In the genomic region with DNA sequence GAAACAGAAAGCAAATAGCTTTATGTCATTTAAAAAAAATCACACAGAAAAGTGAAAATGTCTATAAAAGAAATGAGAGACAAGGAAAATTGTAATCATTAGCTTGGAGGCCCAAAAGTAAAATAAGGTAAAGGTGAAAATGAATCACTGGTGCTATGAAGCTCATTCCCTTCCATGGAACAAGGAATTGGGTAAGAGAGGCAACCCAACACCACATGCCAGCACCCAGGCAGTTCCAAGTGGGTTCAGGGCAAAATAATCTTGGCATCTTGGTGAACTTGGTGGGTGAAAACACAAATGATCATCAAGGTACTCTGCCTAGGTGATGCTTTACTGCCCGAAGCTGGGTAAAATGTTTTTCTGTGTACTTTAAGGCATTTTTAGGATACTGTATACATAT, we compare ENCODE assay signal across 11 cellular contexts. TPM values are rescaled to one million over a fixed set of nuclear protein-coding genes. Genes with fewer than 3 reads are reported as not detected.
"Had no signal": no experiment of that assay in that cellular context is flagged by ENCODE, and none has a peak within 500 bp of the region (broad histone marks: within the 10 kb centered on the region; RNA-seq: fewer than 3 reads in every experiment).

No MANE protein-coding gene starts in this region.

- H3K4me3 ChIP-seq: GM23248, GM23338, HAP-1 had no signal

- ATAC-seq: GM23338, HCT116 had no signal

- H3K9ac ChIP-seq: GM23248 had no signal

- H3K9me3 ChIP-seq: HAP-1 had no signal

- DNase-seq: GM23248, GOT3, H7, H9, HCEC 1CT, HFFc6 had no signal

- H3K4me1 ChIP-seq: HAP-1 had no signal

- H3K4me2 ChIP-seq: GM23338 had no signal

- H3K36me3 ChIP-seq: HAP-1 had no signal

- H2AFZ ChIP-seq: GM23248, GM23338 had no signal

- H3K27ac ChIP-seq: GM23248 had no signal

RNA-seq across cellular contexts. Expression of a gene that starts 16.7 kb away (rescaled TPM):
- total RNA-seq: GM23248, GM23338, H1, H4, H7, H9, HFFc6 had no signal
- polyA plus RNA-seq: GM23248, GM23338, H1 had no signal
